In genomic region chr10:119650692-119651513, GRCh38 we compare ENCODE assay signal across 8 cellular contexts. TPM values are rescaled to one million over a fixed set of nuclear protein-coding genes. Genes with fewer than 3 reads are reported as not detected.
DNase-seq lines count a peak whose midpoint lies in the region; ATAC-seq and TF ChIP-seq lines count a peak whose summit lies in the region.

BAG3 (plus strand) TSS chr10:119651380; CDS start chr10:119651676, 296 bp downstream.

- no peaks in the 10 kb centered on the region for H3K9me3 Mint-ChIP-seq in activated T-cell treated with anti-CD3 and anti-CD28 coated beads, Interleukin-2, amount 50 U/mL, for 4 hours

- peaks cover 40% of the 10 kb centered on the region for H3K4me1 Mint-ChIP-seq in activated T-cell treated with anti-CD3 and anti-CD28 coated beads, Interleukin-2, amount 50 U/mL, for 4 hours (ENCODE audit: low read depth)

- WGBS in esophagus, 2 donors = 1% methylated on average over 31 to 60 of the region's 60 CpGs

- H3K27me3 Mint-ChIP-seq in activated T-cell treated with anti-CD3 and anti-CD28 coated beads, Interleukin-2, amount 50 U/mL, for 4 hours (ENCODE audit: low read depth) = no peaks in the 10 kb centered on the region

- H3K9ac ChIP-seq in mucosa of stomach (ENCODE audit: low read length) = peak within 1 kb of the TSS; percentile 93

- H3K4me3 ChIP-seq in esophagus (ENCODE audit: low read depth in 1 of 2, low read length in 2 of 2) = peak within 1 kb of the TSS; percentile 73 to 99
- peak within 1 kb of the TSS; percentile 80 for H3K4me3 ChIP-seq in mucosa of stomach (ENCODE audit: low read length)

- no peaks in the 10 kb centered on the region for H3K36me3 Mint-ChIP-seq in activated T-cell treated with anti-CD3 and anti-CD28 coated beads, Interleukin-2, amount 50 U/mL, for 4 hours (ENCODE audit: insufficient read depth)

- H3K36me3 ChIP-seq in esophagus (ENCODE audit: control insufficient read depth in 2 of 2, insufficient read depth in 2 of 2, low read length in 1 of 2) (no peaks in the 10 kb centered on the region), mucosa of stomach (ENCODE audit: control insufficient read depth, insufficient read depth, low read length) (no peaks in the 10 kb centered on the region)

- H3K4me1 ChIP-seq in esophagus (ENCODE audit: control insufficient read depth in 2 of 2, insufficient read depth in 2 of 2, low read length in 1 of 2) (peaks cover 0 to 12% of the 10 kb centered on the region in 2 donors), mucosa of stomach (ENCODE audit: control insufficient read depth, insufficient read depth, low read length) (peaks cover 26% of the 10 kb centered on the region)

- peak within 1 kb of the TSS; percentile 88 to 95 for H3K27ac ChIP-seq in esophagus (ENCODE audit: low read depth in 2 of 2, low read length in 1 of 2)

- ATAC-seq in GM19328 (IDR thresholded peaks at IDR 0.05; ENCODE audit: unreplicated experiment) (peak; percentile 78), HG03520 (IDR thresholded peaks at IDR 0.05; ENCODE audit: unreplicated experiment) (peak; percentile 66)
- ATAC-seq in activated T-cell treated with anti-CD3 and anti-CD28 coated beads, Interleukin-2, amount 50 U/mL, for 4 hours = peak; percentile 61 to 64

- DNase-seq in CD1c-positive myeloid dendritic cell (ENCODE audit: extremely low spot score) = peak; percentile 91
- DNase-seq in activated T-cell treated with anti-CD3 and anti-CD28 coated beads, Interleukin-2, amount 50 U/mL, for 4 hours = peak; percentile 76
- peak; percentile 86 for DNase-seq in stimulated activated CD8-positive, alpha-beta memory T cell treated with anti-CD3 and anti-CD28 coated beads, Interleukin-4, amount 100 ng/mL, for 48 hours

- H3K9me3 ChIP-seq in esophagus (ENCODE audit: control insufficient read depth in 2 of 2, insufficient read depth in 1 of 2, low read depth in 1 of 2, low read length in 1 of 2) (peaks cover 0 to 2% of the 10 kb centered on the region in 2 donors), mucosa of stomach (ENCODE audit: control insufficient read depth, low read length) (no peaks in the 10 kb centered on the region)

- H3K4me3 Mint-ChIP-seq in activated T-cell treated with anti-CD3 and anti-CD28 coated beads, Interleukin-2, amount 50 U/mL, for 4 hours = peak within 1 kb of the TSS; percentile 95

- H3K27me3 ChIP-seq in esophagus (ENCODE audit: control insufficient read depth in 1 of 2, insufficient read depth in 2 of 2, low read length in 2 of 2) (no peaks in the 10 kb centered on the region), mucosa of stomach (ENCODE audit: control insufficient read depth, insufficient read depth, low read length) (no peaks in the 10 kb centered on the region)

TF ChIP-seq in PFSK-1, 5 proteins besides CTCF, POLR2A, EP300 and RAD21:
- TF ChIP-seq SIN3A (IDR thresholded peaks at IDR 0.05; ENCODE audit: borderline replicate concordance, insufficient read depth, low read length) = 0 out of 2 replicates have a peak, but pooled peaks have one; percentile 72
- peak in 1 of 2 experiments; percentile 60; a peak in 1 of 4 replicates for TF ChIP-seq REST (IDR thresholded peaks at IDR 0.05; ENCODE audit: insufficient read depth in 1 of 2, low read depth in 2 of 2, low read length in 2 of 2)
- peak; percentile 98 for TF ChIP-seq POLR2AphosphoS5 (IDR thresholded peaks at IDR 0.05; ENCODE audit: low read depth, low read length)
- TF ChIP-seq TAF1 (IDR thresholded peaks at IDR 0.05; ENCODE audit: borderline replicate concordance, insufficient read depth, low read length) = peak; percentile 96
- no peak for TF ChIP-seq FOXP2 (optimal IDR thresholded peaks at IDR 0.05; ENCODE audit: borderline replicate concordance, extremely low read depth, extremely low read length, insufficient read depth)

RNA-seq across cellular contexts. Expression of gene BAG3, which starts in this region (rescaled TPM):
- polyA plus RNA-seq in PFSK-1 (2012; ENCODE audit: insufficient read length, low read depth) = 46.6 TPM
- total RNA-seq in activated T-cell treated with anti-CD3 and anti-CD28 coated beads, Interleukin-2, amount 50 U/mL, for 4 hours = 10 to 100 TPM; 14.7 to 21.6 (median 15.8) TPM
- 10 to 100 TPM; 39.4 to 57.2 TPM for polyA plus RNA-seq in esophagus

Comparison
In these comparisons a context has a peak if more than half of its experiments do, and no peak if none do; other contexts are left out.
1. Peak in every context shown above with its lines: DNase-seq, ATAC-seq, H3K4me3 ChIP-seq and H3K27ac ChIP-seq.